10 cellular contexts compared by ENCODE assay signal in genomic region chr12:51589557-51590176, GRCh38. TPM values are rescaled to one million over a fixed set of nuclear protein-coding genes. Genes with fewer than 3 reads are reported as not detected.
A peak's percentile ranks its signal among the peaks of the same experiment; 100 is the strongest.
DNase-seq lines count a peak whose midpoint lies in the region; ATAC-seq and TF ChIP-seq lines count a peak whose summit lies in the region.
"Had no signal": no experiment of that assay in that cellular context is flagged by ENCODE, and none has a peak within 500 bp of the region (broad histone marks: within the 10 kb centered on the region; RNA-seq: fewer than 3 reads in every experiment).

No MANE protein-coding gene starts in this region.

- no peak overlapping the region for H3K27ac ChIP-seq in Panc1 (ENCODE audit: low read length)
- no peak overlapping the region for H3K27ac ChIP-seq in foreskin keratinocyte
- H3K27ac ChIP-seq: suprapubic skin had no signal

- no peak for DNase-seq in activated T-cell treated with anti-CD3 and anti-CD28 coated beads, Interleukin-2, amount 50 U/mL, for 4 hours
- no peak for DNase-seq in activated T-cell treated with anti-CD3 and anti-CD28 coated beads, Interleukin-2, amount 50 U/mL, for 1 hour
- DNase-seq in Panc1 (ENCODE audit: low read depth, low spot score): no peak
- no peak for DNase-seq in endothelial cell (ENCODE audit: low spot score)
- DNase-seq in stimulated activated effector memory CD8-positive, alpha-beta T cell treated with anti-CD3 and anti-CD28 coated beads, Interleukin-12 subunit alpha, Interleukin-12 subunit beta, amount 100 ng/mL, for 72 hours (ENCODE audit: low spot score in 2 of 2): no peak
- DNase-seq in cerebellum (ENCODE audit: low spot score): no peak
- DNase-seq in foreskin keratinocyte: no peak
- DNase-seq in stimulated activated CD4-positive, alpha-beta T cell treated with anti-CD3 and anti-CD28 coated beads, Interleukin-12 subunit alpha, Interleukin-12 subunit beta, amount 100 ng/mL, for 4 hours: no peak
- DNase-seq: amniotic stem cell had no signal

- no peaks in the 10 kb centered on the region for H3K9me3 ChIP-seq in Panc1 (ENCODE audit: control insufficient read depth, insufficient read depth, low read depth, low read length)

- H3K4me1 ChIP-seq in Panc1 (ENCODE audit: control insufficient read depth, insufficient read depth, low read length) (peaks cover 11% of the 10 kb centered on the region), foreskin keratinocyte (no peaks in the 10 kb centered on the region)

- TF ChIP-seq CTCF in Panc1 (IDR thresholded peaks at IDR 0.05) (no peak), endothelial cell (IDR thresholded peaks at IDR 0.05; ENCODE audit: unreplicated experiment) (no peak), foreskin keratinocyte (conservative IDR thresholded peaks at IDR 0.05) (no peak)

- peaks cover 17% of the 10 kb centered on the region for H3K4me1 Mint-ChIP-seq in activated T-cell treated with anti-CD3 and anti-CD28 coated beads, Interleukin-2, amount 50 U/mL, for 4 hours (ENCODE audit: low read depth)
- H3K4me1 Mint-ChIP-seq in endothelial cell (ENCODE audit: unreplicated experiment): peaks cover 12% of the 10 kb centered on the region
- H3K4me1 Mint-ChIP-seq in stimulated activated effector memory CD8-positive, alpha-beta T cell treated with anti-CD3 and anti-CD28 coated beads, Interleukin-12 subunit alpha, Interleukin-12 subunit beta, amount 100 ng/mL, for 72 hours: peaks cover 20% of the 10 kb centered on the region

- intact Hi-C loops in Panc1 (cut with micrococcal nuclease; ENCODE audit: unreplicated experiment): no loop called here

- H3K27ac Mint-ChIP-seq in endothelial cell (ENCODE audit: unreplicated experiment): peak overlapping the region; percentile 55
- H3K27ac Mint-ChIP-seq in stimulated activated effector memory CD8-positive, alpha-beta T cell treated with anti-CD3 and anti-CD28 coated beads, Interleukin-12 subunit alpha, Interleukin-12 subunit beta, amount 100 ng/mL, for 72 hours: no peak overlapping the region

- in situ Hi-C loops in Panc1 (cut with HindIII; ENCODE audit: low pct_unique_long_range_greater_than_20kb, low sequenced_read_pairs): no loop called here

- H3K27me3 Mint-ChIP-seq in activated T-cell treated with anti-CD3 and anti-CD28 coated beads, Interleukin-2, amount 50 U/mL, for 4 hours (ENCODE audit: low read depth): peaks cover 63% of the 10 kb centered on the region
- H3K27me3 Mint-ChIP-seq in endothelial cell (ENCODE audit: unreplicated experiment): peaks cover 13% of the 10 kb centered on the region

- H3K36me3 ChIP-seq in Panc1 (ENCODE audit: control insufficient read depth, insufficient read depth, low read length): no peaks in the 10 kb centered on the region
- H3K36me3 ChIP-seq: suprapubic skin had no signal

- H3K4me3 ChIP-seq in Panc1 (ENCODE audit: low read depth in 2 of 2, low read length in 2 of 2): peak overlapping the region; percentile 62 to 71

- no peaks in the 10 kb centered on the region for H3K36me3 Mint-ChIP-seq in activated T-cell treated with anti-CD3 and anti-CD28 coated beads, Interleukin-2, amount 50 U/mL, for 4 hours (ENCODE audit: insufficient read depth)
- H3K36me3 Mint-ChIP-seq in endothelial cell (ENCODE audit: low read depth, unreplicated experiment): peaks cover 9% of the 10 kb centered on the region
- H3K36me3 Mint-ChIP-seq in stimulated activated effector memory CD8-positive, alpha-beta T cell treated with anti-CD3 and anti-CD28 coated beads, Interleukin-12 subunit alpha, Interleukin-12 subunit beta, amount 100 ng/mL, for 72 hours: peaks cover 4% of the 10 kb centered on the region

- H3K4me3 Mint-ChIP-seq in activated T-cell treated with anti-CD3 and anti-CD28 coated beads, Interleukin-2, amount 50 U/mL, for 4 hours: peak overlapping the region; percentile 86
- H3K4me3 Mint-ChIP-seq in endothelial cell (ENCODE audit: unreplicated experiment): peak overlapping the region; percentile 92
- H3K4me3 Mint-ChIP-seq in stimulated activated effector memory CD8-positive, alpha-beta T cell treated with anti-CD3 and anti-CD28 coated beads, Interleukin-12 subunit alpha, Interleukin-12 subunit beta, amount 100 ng/mL, for 72 hours: peak overlapping the region; percentile 79

- POLR2A ChIA-PET in Panc1 (lab: Charles Lee): interaction anchor here (0.6 kb wide), 1 partner anchor 107 kb away, joined by 5 read pairs; no protein-coding TSS in a partner anchor

- no peak for ATAC-seq in activated T-cell treated with anti-CD3 and anti-CD28 coated beads, Interleukin-2, amount 50 U/mL, for 4 hours
- ATAC-seq in Panc1: no peak
- ATAC-seq in stimulated activated effector memory CD8-positive, alpha-beta T cell treated with anti-CD3 and anti-CD28 coated beads, Interleukin-12 subunit alpha, Interleukin-12 subunit beta, amount 100 ng/mL, for 72 hours: no peak
- no peak for ATAC-seq in foreskin keratinocyte

- CTCF ChIA-PET in Panc1 (lab: Charles Lee): interaction anchor here (0.7 kb wide), 1 partner anchor 1433 kb away, joined by 3 read pairs; no protein-coding TSS in a partner anchor

- H3K9me3 Mint-ChIP-seq in activated T-cell treated with anti-CD3 and anti-CD28 coated beads, Interleukin-2, amount 50 U/mL, for 4 hours: no peaks in the 10 kb centered on the region
- H3K9me3 Mint-ChIP-seq in endothelial cell (ENCODE audit: unreplicated experiment): no peaks in the 10 kb centered on the region
- H3K9me3 Mint-ChIP-seq in stimulated activated effector memory CD8-positive, alpha-beta T cell treated with anti-CD3 and anti-CD28 coated beads, Interleukin-12 subunit alpha, Interleukin-12 subunit beta, amount 100 ng/mL, for 72 hours: no peaks in the 10 kb centered on the region

- H3K27me3 ChIP-seq in Panc1 (ENCODE audit: control insufficient read depth, insufficient read depth, low read length) (no peaks in the 10 kb centered on the region), foreskin keratinocyte (peaks cover 50% of the 10 kb centered on the region)

- no TSS peak for BruUV-seq in Panc1 (replicated peaks; lab: Mats Ljungman, UMichigan)

RNA-seq across cellular contexts. Expression of gene SCN8A, which starts 1.4 kb away (rescaled TPM):
- under 1 TPM; 0.23 to 0.46 (median 0.45) TPM for total RNA-seq in activated T-cell treated with anti-CD3 and anti-CD28 coated beads, Interleukin-2, amount 50 U/mL, for 4 hours
- 8.6 TPM for total RNA-seq in Panc1 (2021; ENCODE audit: unreplicated experiment)
- 5.0 TPM for polyA plus RNA-seq in Panc1 (2012; ENCODE audit: insufficient read length)
- total RNA-seq in endothelial cell (ENCODE audit: unreplicated experiment): 5.0 TPM
- 80.3 TPM for total RNA-seq in cerebellum
- 1.3 and 6.1 TPM in 2 replicates for total RNA-seq in foreskin keratinocyte
- 0.16 and 0.49 TPM in 2 replicates for polyA plus RNA-seq in foreskin keratinocyte
